Comparison of ENCODE assay signal across 9 cellular contexts in the genomic region with DNA sequence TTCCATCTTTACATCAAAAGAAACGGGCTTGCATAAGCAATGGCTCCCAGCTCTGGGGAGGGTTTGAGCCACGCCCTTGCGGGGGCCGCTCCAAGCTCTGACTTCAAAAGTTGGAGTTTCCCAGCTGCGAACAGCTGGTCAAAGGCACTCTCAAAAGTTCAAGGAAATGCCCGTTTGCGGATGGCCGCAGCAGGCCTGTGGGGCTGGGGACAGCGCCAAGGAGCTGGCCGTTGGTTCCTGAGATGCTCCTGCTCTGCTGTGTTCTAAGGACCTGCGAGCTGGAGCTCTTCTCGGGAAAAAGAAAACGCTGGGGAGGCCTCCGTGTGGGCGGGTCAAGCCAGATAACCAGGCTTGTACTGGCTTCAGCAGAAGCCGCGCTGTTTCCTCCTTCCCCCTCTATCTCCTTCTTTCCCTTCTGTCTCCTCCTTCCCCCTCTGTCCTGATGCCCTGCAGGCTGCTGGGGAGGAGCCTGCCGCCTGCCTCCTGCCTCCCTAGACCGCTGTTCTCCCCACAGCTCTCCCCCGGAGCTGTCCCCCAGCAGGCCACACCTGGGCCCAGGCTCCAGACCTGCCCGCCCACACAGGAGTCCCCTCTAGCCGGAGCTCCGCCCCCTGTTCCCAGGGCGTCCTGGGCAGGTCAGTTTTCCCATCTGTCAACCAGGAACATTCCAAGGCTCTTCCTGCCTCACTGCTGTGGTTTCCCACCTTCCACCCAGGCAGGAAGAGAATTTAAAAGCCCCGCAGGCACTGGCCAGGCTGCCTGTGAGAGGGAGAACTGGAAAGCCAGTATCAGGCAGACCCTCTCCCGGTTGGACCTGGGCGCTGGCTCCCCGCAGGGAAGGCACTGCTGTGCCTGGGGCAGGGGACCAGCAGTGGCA. TPM values are rescaled to one million over a fixed set of nuclear protein-coding genes. Genes with fewer than 3 reads are reported as not detected.
DNase-seq lines count a peak whose midpoint lies in the region; TF ChIP-seq lines count a peak whose summit lies in the region.
"Had no signal": no experiment of that assay in that cellular context is flagged by ENCODE, and none has a peak within 500 bp of the region (broad histone marks: within the 10 kb centered on the region; RNA-seq: fewer than 3 reads in every experiment).

No MANE protein-coding gene starts in this region.

- CTCF ChIA-PET in mammary epithelial cell (lab: Charles Lee; ENCODE audit: low non-redundant PET), result interaction anchor here (0.8 kb wide), 1 partner anchor 85 kb away, joined by 4 read pairs; no protein-coding TSS in a partner anchor

- WGBS in mammary epithelial cell (ENCODE audit: low coverage, missing lambda C conversion rate), result 2% methylated on average over 16 of the region's 28 CpGs

- H3K9me3 ChIP-seq in mammary epithelial cell (replicated peaks; ENCODE audit: insufficient read depth, low read length), result no peaks in the 10 kb centered on the region
- no peaks in the 10 kb centered on the region for H3K9me3 ChIP-seq in tibial artery

- peak overlapping the region; percentile 60 for H3K9ac ChIP-seq in mammary epithelial cell (ENCODE audit: insufficient read depth, low read length)

- DNase-seq in G401 (ENCODE audit: low spot score) (peak; percentile 85), NCI-H2171 treated with DMSO at 0.1 percent for 48 hours (lab: John Stamatoyannopoulos, UW) (peak; percentile 38), mammary epithelial cell (peak; percentile 83), kidney glomerular epithelial cell (lab: John Stamatoyannopoulos, UW) (peak; percentile 75), tibial artery (no peak), inferior parietal cortex (ENCODE audit: extremely low spot score) (no peak), DMS79 (lab: John Stamatoyannopoulos, UW) (no peak)
- no peak for DNase-seq in effector CD8-positive, alpha-beta T cell (lab: John Stamatoyannopoulos, UW)

- no peaks in the 10 kb centered on the region for H4K20me1 ChIP-seq in mammary epithelial cell (ENCODE audit: insufficient read depth, low read length)

- H3K4me1 ChIP-seq in mammary epithelial cell (ENCODE audit: insufficient read depth, low read length) (peaks cover 23% of the 10 kb centered on the region), tibial artery (peaks cover 0 to 23% (median 13%) of the 10 kb centered on the region in 4 donors)

- H2AFZ ChIP-seq in mammary epithelial cell (ENCODE audit: low read depth, low read length), result peak overlapping the region; percentile 95

- peaks cover 5% of the 10 kb centered on the region for H3K36me3 ChIP-seq in mammary epithelial cell (ENCODE audit: insufficient read depth, low read length)
- peaks cover 13 to 45% (median 41%) of the 10 kb centered on the region in 3 donors for H3K36me3 ChIP-seq in tibial artery

- peak overlapping the region; percentile 64 for H3K27ac ChIP-seq in mammary epithelial cell (ENCODE audit: insufficient read depth, low read depth, low read length)
- peak overlapping the region; percentile 62 to 63 for H3K27ac ChIP-seq in tibial artery

- H3K27me3 ChIP-seq in mammary epithelial cell (ENCODE audit: insufficient read depth, low read length) (no peaks in the 10 kb centered on the region), tibial artery (no peaks in the 10 kb centered on the region)

- BruUV-seq in mammary epithelial cell (replicated peaks; lab: Mats Ljungman, UMichigan), result no TSS peak

- H3K4me2 ChIP-seq in mammary epithelial cell (ENCODE audit: insufficient read depth, low read depth, low read length), result peak overlapping the region; percentile 89

- in situ Hi-C loops in G401 (cut with HindIII; ENCODE audit: low sequenced_read_pairs) (no loop called here), mammary epithelial cell (cut with MboI; ENCODE audit: low sequenced_read_pairs in 2 of 2) (loop anchor here (10.0 to 25.0 kb wide), 2 partner anchors 263 to 605 kb away; no protein-coding TSS in a partner anchor)

- peak overlapping the region; percentile 16 to 33 (median 23) for H3K4me3 ChIP-seq in mammary epithelial cell (replicated peaks in 1 of 3; ENCODE audit: insufficient read depth in 1 of 3, low read depth in 2 of 3, low read length in 3 of 3)
- H3K4me3 ChIP-seq in tibial artery, result peak overlapping the region in 1 of 2 donors; percentile 9

- dilution Hi-C loops in mammary epithelial cell (cut with HindIII; ENCODE audit: low sequenced_read_pairs), result no loop called here

- TF ChIP-seq CTCF in mammary epithelial cell (conservative IDR thresholded peaks at IDR 0.05 in 1 of 2, IDR thresholded peaks at IDR 0.05 in 1 of 2; ENCODE audit: extremely low read depth in 1 of 2, insufficient read depth in 1 of 2, low read depth in 1 of 2, low read length in 2 of 2), result no peak
- TF ChIP-seq CTCF in tibial artery (IDR thresholded peaks at IDR 0.05), result no peak

- intact Hi-C loops in mammary epithelial cell (cut with micrococcal nuclease), result no loop called here
- intact Hi-C loops in tibial artery (cut with DNase I; ENCODE audit: low total_unique reads), result no loop called here

- no peaks in the 10 kb centered on the region for H3K79me2 ChIP-seq in mammary epithelial cell (ENCODE audit: insufficient read depth, low read length)

RNA-seq across cellular contexts. Expression of a gene that starts 14.1 kb away (rescaled TPM):
- total RNA-seq in G401 (2014; rRNA removed; shearing (Covaris generic)), result 4.4 and 6.9 TPM in 2 replicates
- total RNA-seq in mammary epithelial cell, result 1 to 10 TPM; 5.9 to 7.8 TPM
- 7.7 TPM for polyA plus RNA-seq in mammary epithelial cell
- polyA minus RNA-seq in mammary epithelial cell, result 36.0 TPM

RNA-seq across cellular contexts. Expression of a gene that starts 22.7 kb away (rescaled TPM):
- 11.2 and 14.1 TPM in 2 replicates for total RNA-seq in G401 (2014; rRNA removed; shearing (Covaris generic))
- total RNA-seq in mammary epithelial cell, result 1 to 10 TPM in 1 of 2 donors, under 1 TPM in 1; 0.73 to 3.5 TPM
- 0.26 TPM for polyA plus RNA-seq in mammary epithelial cell
- polyA minus RNA-seq in mammary epithelial cell, result not detected
- polyA plus RNA-seq: IgD-negative memory B cell had no signal

Comparison
In these comparisons a context has a peak if more than half of its experiments do, and no peak if none do; other contexts are left out.
1. DNase-seq: peak in G401 (single experiment), NCI-H2171 treated with DMSO at 0.1 percent for 48 hours (single experiment), mammary epithelial cell (single experiment) and kidney glomerular epithelial cell (single experiment); none in tibial artery (0 of 2), inferior parietal cortex (single experiment), effector CD8-positive, alpha-beta T cell (single experiment) and DMS79 (single experiment).